In the genomic region with DNA sequence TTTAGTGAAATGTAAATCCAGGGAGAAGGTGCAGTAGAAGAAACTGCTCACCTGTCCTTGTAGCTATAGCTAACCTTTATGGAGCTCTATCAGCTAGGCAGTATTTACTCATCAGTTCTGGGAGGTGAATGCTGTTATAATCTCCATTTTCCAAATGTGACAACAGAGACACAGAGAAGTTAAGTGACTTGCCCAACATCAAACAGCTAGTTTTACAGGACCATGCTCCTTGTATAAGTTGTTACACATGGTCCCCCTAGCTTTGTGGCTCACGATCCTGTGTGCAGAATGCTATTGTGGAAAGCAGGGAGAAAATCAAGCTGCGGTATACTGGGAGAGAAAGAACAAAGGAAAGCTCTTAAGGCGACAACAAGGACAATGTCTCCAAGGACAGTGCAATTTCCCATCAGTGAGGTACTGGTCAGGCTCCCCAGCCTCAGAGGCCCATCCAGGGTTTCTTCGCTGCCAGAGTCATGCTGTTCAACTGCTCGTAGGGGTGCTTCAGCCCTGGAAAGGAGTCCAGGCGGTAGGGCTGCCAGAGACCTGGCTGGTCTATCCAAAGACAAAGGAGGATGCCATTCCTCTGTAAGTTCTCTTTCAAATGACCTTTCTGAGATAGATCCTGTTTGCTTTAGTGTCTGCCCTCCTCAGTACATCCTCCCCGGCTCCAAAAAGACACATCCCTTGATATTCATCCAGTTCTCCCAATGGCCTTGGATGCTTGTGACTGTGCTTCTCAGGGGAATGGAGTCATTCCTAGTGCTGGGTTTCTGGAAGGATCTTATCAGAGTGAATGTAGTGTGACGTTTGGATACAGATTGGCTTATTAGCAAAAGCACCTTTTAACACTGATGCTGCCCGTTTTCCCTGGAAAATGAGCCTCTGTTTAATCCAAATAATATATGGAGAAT, we compare ENCODE assay signal across 12 cellular contexts.
A peak's percentile ranks its signal among the peaks of the same experiment; 100 is the strongest.
DNase-seq lines count a peak whose midpoint lies in the region; ATAC-seq and TF ChIP-seq lines count a peak whose summit lies in the region.
"Had no signal": no experiment of that assay in that cellular context is flagged by ENCODE, and none has a peak within 500 bp of the region (broad histone marks: within the 10 kb centered on the region; RNA-seq: fewer than 3 reads in every experiment).

No MANE protein-coding gene starts in this region.

- no peaks in the 10 kb centered on the region for H3K27me3 ChIP-seq in right cardiac atrium (ENCODE audit: control insufficient read depth, insufficient read depth)

- TF ChIP-seq CTCF in Calu3 (IDR thresholded peaks at IDR 0.05; ENCODE audit: unreplicated experiment) (no peak), WTC11 (IDR thresholded peaks at IDR 0.05) (no peak)

- H3K4me3 Mint-ChIP-seq in Calu3 (ENCODE audit: low read depth, unreplicated experiment) = no peak overlapping the region
- no peak overlapping the region for H3K4me3 Mint-ChIP-seq in WTC11
- H3K4me3 Mint-ChIP-seq in stimulated activated memory B cell treated with anti-CD40 and anti-IgM and Interleukin-4, amounts not matched to agents 10 μg/mL and 1 μg/mL and 100 μg/mL, for 72 hours = no peak overlapping the region
- no peak overlapping the region for H3K4me3 Mint-ChIP-seq in activated naive CD8-positive, alpha-beta T cell treated with anti-CD3 and anti-CD28 coated beads for 36 hours

- POLR2A ChIA-PET in WTC11 (lab: Charles Lee) = no interaction called here

- CTCF ChIA-PET in Calu3 (lab: Charles Lee) = interaction anchor here (0.7 kb wide), 1 partner anchor 16 kb away, joined by 3 read pairs; no protein-coding TSS in a partner anchor
- CTCF ChIA-PET in WTC11 (lab: Charles Lee) = interaction anchor here (1.2 kb wide), 1 partner anchor 135 kb away, joined by 4 read pairs; no protein-coding TSS in a partner anchor

- no peak overlapping the region for H3K4me3 ChIP-seq in right cardiac atrium (ENCODE audit: low read length)
- H3K4me3 ChIP-seq: psoas muscle had no signal

- no peaks in the 10 kb centered on the region for H3K9me3 ChIP-seq in right cardiac atrium (ENCODE audit: control insufficient read depth, low read length)
- H3K9me3 ChIP-seq: psoas muscle had no signal

- H3K4me1 Mint-ChIP-seq in Calu3 (ENCODE audit: low read depth, unreplicated experiment) = peaks cover 59% of the 10 kb centered on the region
- peaks cover 9% of the 10 kb centered on the region for H3K4me1 Mint-ChIP-seq in WTC11
- peaks cover 67% of the 10 kb centered on the region for H3K4me1 Mint-ChIP-seq in stimulated activated memory B cell treated with anti-CD40 and anti-IgM and Interleukin-4, amounts not matched to agents 10 μg/mL and 1 μg/mL and 100 μg/mL, for 72 hours
- peaks cover 49% of the 10 kb centered on the region for H3K4me1 Mint-ChIP-seq in activated naive CD8-positive, alpha-beta T cell treated with anti-CD3 and anti-CD28 coated beads for 36 hours

- peaks cover 4% of the 10 kb centered on the region for H3K4me1 ChIP-seq in right cardiac atrium (ENCODE audit: control insufficient read depth, insufficient read depth, low read length)
- H3K4me1 ChIP-seq: psoas muscle had no signal

- no peaks in the 10 kb centered on the region for H3K9me3 Mint-ChIP-seq in Calu3 (ENCODE audit: low read depth, unreplicated experiment)
- no peaks in the 10 kb centered on the region for H3K9me3 Mint-ChIP-seq in WTC11
- H3K9me3 Mint-ChIP-seq in stimulated activated memory B cell treated with anti-CD40 and anti-IgM and Interleukin-4, amounts not matched to agents 10 μg/mL and 1 μg/mL and 100 μg/mL, for 72 hours = no peaks in the 10 kb centered on the region
- H3K9me3 Mint-ChIP-seq in activated naive CD8-positive, alpha-beta T cell treated with anti-CD3 and anti-CD28 coated beads for 36 hours = no peaks in the 10 kb centered on the region

- H3K27me3 Mint-ChIP-seq in Calu3 (ENCODE audit: unreplicated experiment) (no peaks in the 10 kb centered on the region), WTC11 (ENCODE audit: low read depth) (no peaks in the 10 kb centered on the region)
- H3K27me3 Mint-ChIP-seq in stimulated activated memory B cell treated with anti-CD40 and anti-IgM and Interleukin-4, amounts not matched to agents 10 μg/mL and 1 μg/mL and 100 μg/mL, for 72 hours = no peaks in the 10 kb centered on the region
- no peaks in the 10 kb centered on the region for H3K27me3 Mint-ChIP-seq in activated naive CD8-positive, alpha-beta T cell treated with anti-CD3 and anti-CD28 coated beads for 36 hours

- no peaks in the 10 kb centered on the region for H3K36me3 Mint-ChIP-seq in Calu3 (ENCODE audit: insufficient read depth, unreplicated experiment)
- no peaks in the 10 kb centered on the region for H3K36me3 Mint-ChIP-seq in WTC11
- peaks cover 20% of the 10 kb centered on the region for H3K36me3 Mint-ChIP-seq in stimulated activated memory B cell treated with anti-CD40 and anti-IgM and Interleukin-4, amounts not matched to agents 10 μg/mL and 1 μg/mL and 100 μg/mL, for 72 hours
- H3K36me3 Mint-ChIP-seq in activated naive CD8-positive, alpha-beta T cell treated with anti-CD3 and anti-CD28 coated beads for 36 hours = no peaks in the 10 kb centered on the region

- H3K27ac Mint-ChIP-seq in Calu3 (ENCODE audit: unreplicated experiment) (peak overlapping the region; percentile 46), WTC11 (no peak overlapping the region)
- peak overlapping the region; percentile 77 for H3K27ac Mint-ChIP-seq in stimulated activated memory B cell treated with anti-CD40 and anti-IgM and Interleukin-4, amounts not matched to agents 10 μg/mL and 1 μg/mL and 100 μg/mL, for 72 hours
- H3K27ac Mint-ChIP-seq in activated naive CD8-positive, alpha-beta T cell treated with anti-CD3 and anti-CD28 coated beads for 36 hours = no peak overlapping the region

- intact Hi-C loops in Calu3 (cut with micrococcal nuclease; ENCODE audit: unreplicated experiment) (no loop called here), right cardiac atrium (cut with DNase I) (no loop called here)

- BruUV-seq in Calu3 (replicated peaks; lab: Mats Ljungman, UMichigan) = no TSS peak

- WGBS in right cardiac atrium = 59% methylated on average over 9 of the region's 9 CpGs

- ATAC-seq in WTC11 = peak; percentile 20; the same call in 1 of the 2 replicates
- peak; percentile 42 to 58 for ATAC-seq in right cardiac atrium
- ATAC-seq in stimulated activated memory B cell treated with anti-CD40 and anti-IgM and Interleukin-4, amounts not matched to agents 10 μg/mL and 1 μg/mL and 100 μg/mL, for 72 hours = no peak
- ATAC-seq: psoas muscle had no signal

- no peak for DNase-seq in Calu3
- no peak for DNase-seq in WTC11 (ENCODE audit: low spot score)
- DNase-seq in right cardiac atrium = peak in 1 of 3 donors; percentile 60
- DNase-seq in activated naive CD8-positive, alpha-beta T cell treated with anti-CD3 and anti-CD28 coated beads for 36 hours = no peak
- DNase-seq in DMS153 treated with DMSO at 0.1 percent for 48 hours (lab: John Stamatoyannopoulos, UW; ENCODE audit: unreplicated experiment) = no peak
- DNase-seq in NCI-H1092 treated with DMSO at 0.1 percent for 48 hours (lab: John Stamatoyannopoulos, UW) = no peak
- DNase-seq: dermis blood vessel endothelial cell; DND-41; psoas muscle; SHP77; stimulated activated CD4-positive, alpha-beta T cell treated with anti-CD3 and anti-CD28 coated beads, Interleukin-15, amount 100 ng/mL, for 24 hours had no signal

- H3K27ac ChIP-seq in right cardiac atrium (ENCODE audit: low read length) = peak overlapping the region; percentile 58
- H3K27ac ChIP-seq: psoas muscle had no signal

TF ChIP-seq in WTC11, 78 proteins besides CTCF, POLR2A, EP300 and RAD21 (continues in another document):
- TF ChIP-seq EMX1 (CRISPR knock-in tag; IDR thresholded peaks at IDR 0.05) (no peak), ZNF219 (CRISPR knock-in tag; IDR thresholded peaks at IDR 0.05; ENCODE audit: borderline replicate concordance) (no peak), TCF7 (CRISPR knock-in tag; IDR thresholded peaks at IDR 0.05; ENCODE audit: low read depth) (no peak), NFATC4 (CRISPR knock-in tag; IDR thresholded peaks at IDR 0.05) (no peak), NR2C2 (CRISPR knock-in tag; IDR thresholded peaks at IDR 0.05) (no peak), MYBL2 (CRISPR knock-in tag; IDR thresholded peaks at IDR 0.05) (no peak), FOXK1 (CRISPR knock-in tag; IDR thresholded peaks at IDR 0.05) (no peak)
- TF ChIP-seq, protein P1, sequence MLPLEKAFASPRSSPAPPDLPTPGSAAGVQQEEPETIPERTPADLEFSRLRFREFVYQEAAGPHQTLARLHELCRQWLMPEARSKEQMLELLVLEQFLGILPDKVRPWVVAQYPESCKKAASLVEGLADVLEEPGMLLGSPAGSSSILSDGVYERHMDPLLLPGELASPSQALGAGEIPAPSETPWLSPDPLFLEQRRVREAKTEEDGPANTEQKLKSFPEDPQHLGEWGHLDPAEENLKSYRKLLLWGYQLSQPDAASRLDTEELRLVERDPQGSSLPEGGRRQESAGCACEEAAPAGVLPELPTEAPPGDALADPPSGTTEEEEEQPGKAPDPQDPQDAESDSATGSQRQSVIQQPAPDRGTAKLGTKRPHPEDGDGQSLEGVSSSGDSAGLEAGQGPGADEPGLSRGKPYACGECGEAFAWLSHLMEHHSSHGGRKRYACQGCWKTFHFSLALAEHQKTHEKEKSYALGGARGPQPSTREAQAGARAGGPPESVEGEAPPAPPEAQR (CRISPR knock-in tag; IDR thresholded peaks at IDR 0.05) = no peak
- TF ChIP-seq, protein P2, sequence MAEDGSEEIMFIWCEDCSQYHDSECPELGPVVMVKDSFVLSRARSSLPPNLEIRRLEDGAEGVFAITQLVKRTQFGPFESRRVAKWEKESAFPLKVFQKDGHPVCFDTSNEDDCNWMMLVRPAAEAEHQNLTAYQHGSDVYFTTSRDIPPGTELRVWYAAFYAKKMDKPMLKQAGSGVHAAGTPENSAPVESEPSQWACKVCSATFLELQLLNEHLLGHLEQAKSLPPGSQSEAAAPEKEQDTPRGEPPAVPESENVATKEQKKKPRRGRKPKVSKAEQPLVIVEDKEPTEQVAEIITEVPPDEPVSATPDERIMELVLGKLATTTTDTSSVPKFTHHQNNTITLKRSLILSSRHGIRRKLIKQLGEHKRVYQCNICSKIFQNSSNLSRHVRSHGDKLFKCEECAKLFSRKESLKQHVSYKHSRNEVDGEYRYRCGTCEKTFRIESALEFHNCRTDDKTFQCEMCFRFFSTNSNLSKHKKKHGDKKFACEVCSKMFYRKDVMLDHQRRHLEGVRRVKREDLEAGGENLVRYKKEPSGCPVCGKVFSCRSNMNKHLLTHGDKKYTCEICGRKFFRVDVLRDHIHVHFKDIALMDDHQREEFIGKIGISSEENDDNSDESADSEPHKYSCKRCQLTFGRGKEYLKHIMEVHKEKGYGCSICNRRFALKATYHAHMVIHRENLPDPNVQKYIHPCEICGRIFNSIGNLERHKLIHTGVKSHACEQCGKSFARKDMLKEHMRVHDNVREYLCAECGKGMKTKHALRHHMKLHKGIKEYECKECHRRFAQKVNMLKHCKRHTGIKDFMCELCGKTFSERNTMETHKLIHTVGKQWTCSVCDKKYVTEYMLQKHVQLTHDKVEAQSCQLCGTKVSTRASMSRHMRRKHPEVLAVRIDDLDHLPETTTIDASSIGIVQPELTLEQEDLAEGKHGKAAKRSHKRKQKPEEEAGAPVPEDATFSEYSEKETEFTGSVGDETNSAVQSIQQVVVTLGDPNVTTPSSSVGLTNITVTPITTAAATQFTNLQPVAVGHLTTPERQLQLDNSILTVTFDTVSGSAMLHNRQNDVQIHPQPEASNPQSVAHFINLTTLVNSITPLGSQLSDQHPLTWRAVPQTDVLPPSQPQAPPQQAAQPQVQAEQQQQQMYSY (CRISPR knock-in tag; IDR thresholded peaks at IDR 0.05) = no peak

Comparison
In these comparisons a context has a peak if more than half of its experiments do, and no peak if none do; other contexts are left out.
1. H3K27ac Mint-ChIP-seq: peak in Calu3 (single experiment) and stimulated activated memory B cell treated with anti-CD40 and anti-IgM and Interleukin-4, amounts not matched to agents 10 μg/mL and 1 μg/mL and 100 μg/mL, for 72 hours (single experiment); none in WTC11 (single experiment) and activated naive CD8-positive, alpha-beta T cell treated with anti-CD3 and anti-CD28 coated beads for 36 hours (single experiment).